ENCODE assay signal across 13 cellular contexts in the genomic region with DNA sequence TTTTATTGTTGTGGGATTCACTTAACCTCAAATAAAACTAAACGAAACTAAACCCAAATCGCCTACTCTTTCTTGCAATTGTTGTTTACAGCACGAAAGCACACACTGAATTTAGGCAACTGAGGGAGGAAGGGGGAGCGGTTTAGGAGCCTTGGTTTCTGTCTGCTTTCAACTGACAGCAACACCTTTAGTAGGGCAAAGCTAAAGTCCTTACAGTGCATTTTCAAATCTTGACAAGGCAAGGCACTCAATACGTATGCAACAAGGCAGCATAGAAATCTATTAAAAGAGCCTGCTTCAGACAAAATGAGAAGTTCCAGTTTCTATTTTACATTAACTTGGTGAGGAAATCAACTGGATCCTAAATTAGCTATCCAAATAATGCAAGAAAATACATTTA.
A peak's percentile ranks its signal among the peaks of the same experiment; 100 is the strongest.
DNase-seq lines count a peak whose midpoint lies in the region; ATAC-seq and TF ChIP-seq lines count a peak whose summit lies in the region.
"Had no signal": no experiment of that assay in that cellular context is flagged by ENCODE, and none has a peak within 500 bp of the region (broad histone marks: within the 10 kb centered on the region; RNA-seq: fewer than 3 reads in every experiment).

No MANE protein-coding gene starts in this region.

- no peak for TF ChIP-seq CTCF in GM13977 (IDR thresholded peaks at IDR 0.05; ENCODE audit: extremely low read depth, insufficient read depth, missing control alignments)

- CTCF ChIA-PET in activated CD8-positive, alpha-beta T cell treated with anti-CD3 and anti-CD28 coated beads, Interleukin-2, amount 10 ng/mL, durations not matched to agents 7 days and 5 days (lab: Charles Lee) = interaction anchor here (0.6 to 2.6 kb wide), 6 partner anchors 8 to 173 kb away, joined by 3 to 8 read pairs (median 4); no protein-coding TSS in a partner anchor

- peaks cover 32% of the 10 kb centered on the region for H3K4me1 Mint-ChIP-seq in activated CD8-positive, alpha-beta T cell treated with anti-CD3 and anti-CD28 coated beads, Interleukin-2, amount 10 ng/mL, durations not matched to agents 7 days and 5 days (ENCODE audit: low read depth)

- ATAC-seq in GM21526 (IDR thresholded peaks at IDR 0.05; ENCODE audit: low FRiP score, unreplicated experiment) (peak; percentile 46), HG03469 (IDR thresholded peaks at IDR 0.05; ENCODE audit: unreplicated experiment) (peak; percentile 36)
- ATAC-seq in activated CD8-positive, alpha-beta T cell treated with anti-CD3 and anti-CD28 coated beads, Interleukin-2, amount 10 ng/mL, durations not matched to agents 7 days and 5 days = peak; percentile 36

- POLR2A ChIA-PET in activated CD8-positive, alpha-beta T cell treated with anti-CD3 and anti-CD28 coated beads, Interleukin-2, amount 10 ng/mL, durations not matched to agents 7 days and 5 days (lab: Charles Lee) = no interaction called here

- no peaks in the 10 kb centered on the region for H3K9me3 Mint-ChIP-seq in activated CD8-positive, alpha-beta T cell treated with anti-CD3 and anti-CD28 coated beads, Interleukin-2, amount 10 ng/mL, durations not matched to agents 7 days and 5 days (ENCODE audit: insufficient read depth)
- H3K9me3 Mint-ChIP-seq: activated T-helper 1 cell treated with anti-CD3 and anti-CD28 coated beads, Interleukin-12 subunit alpha, Interleukin-12 subunit beta, Interleukin-2, Interleukin-4 antibody, amounts not matched to agents 30 ng/mL and 10 ng/mL and 1 ng/mL, durations not matched to agents 14 hours and 24 hours and 36 hours had no signal

- no peaks in the 10 kb centered on the region for H3K27me3 Mint-ChIP-seq in activated CD8-positive, alpha-beta T cell treated with anti-CD3 and anti-CD28 coated beads, Interleukin-2, amount 10 ng/mL, durations not matched to agents 7 days and 5 days (ENCODE audit: low read depth)

- in situ Hi-C loops in GM13977 (cut with MboI; ENCODE audit: low pct_unique_long_range_greater_than_20kb, low sequenced_read_pairs, unreplicated experiment) = no loop called here

- H3K36me3 Mint-ChIP-seq in activated CD8-positive, alpha-beta T cell treated with anti-CD3 and anti-CD28 coated beads, Interleukin-2, amount 10 ng/mL, durations not matched to agents 7 days and 5 days (ENCODE audit: low read depth) = no peaks in the 10 kb centered on the region

- H3K4me3 Mint-ChIP-seq in activated CD8-positive, alpha-beta T cell treated with anti-CD3 and anti-CD28 coated beads, Interleukin-2, amount 10 ng/mL, durations not matched to agents 7 days and 5 days = peak overlapping the region; percentile 26
- H3K4me3 Mint-ChIP-seq: activated T-helper 1 cell treated with anti-CD3 and anti-CD28 coated beads, Interleukin-12 subunit alpha, Interleukin-12 subunit beta, Interleukin-2, Interleukin-4 antibody, amounts not matched to agents 30 ng/mL and 10 ng/mL and 1 ng/mL, durations not matched to agents 14 hours and 24 hours and 36 hours had no signal

- peak; percentile 27 for DNase-seq in GM13977 (ENCODE audit: low spot score)
- DNase-seq in activated CD8-positive, alpha-beta T cell treated with anti-CD3 and anti-CD28 coated beads, Interleukin-2, amount 10 ng/mL, durations not matched to agents 7 days and 5 days = no peak
- no peak for DNase-seq in foreskin melanocyte
- DNase-seq in GDM1 (lab: John Stamatoyannopoulos, UW) = no peak
- DNase-seq in COLO829 (ENCODE audit: low spot score) = no peak
- DNase-seq in DMS53 (lab: John Stamatoyannopoulos, UW) = no peak
- DNase-seq: hypothalamus, KG1, NCI-H2171, ovary had no signal

- no peak overlapping the region for H3K27ac Mint-ChIP-seq in activated CD8-positive, alpha-beta T cell treated with anti-CD3 and anti-CD28 coated beads, Interleukin-2, amount 10 ng/mL, durations not matched to agents 7 days and 5 days
- H3K27ac Mint-ChIP-seq: activated T-helper 1 cell treated with anti-CD3 and anti-CD28 coated beads, Interleukin-12 subunit alpha, Interleukin-12 subunit beta, Interleukin-2, Interleukin-4 antibody, amounts not matched to agents 30 ng/mL and 10 ng/mL and 1 ng/mL, durations not matched to agents 14 hours and 24 hours and 36 hours had no signal
